10 cellular contexts compared by ENCODE assay signal in genomic region chr1:40057310-40058030, GRCh38. TPM values are rescaled to one million over a fixed set of nuclear protein-coding genes. Genes with fewer than 3 reads are reported as not detected.
A peak's percentile ranks its signal among the peaks of the same experiment; 100 is the strongest.
DNase-seq lines count a peak whose midpoint lies in the region; ATAC-seq and TF ChIP-seq lines count a peak whose summit lies in the region.
"Had no signal": no experiment of that assay in that cellular context is flagged by ENCODE, and none has a peak within 500 bp of the region (broad histone marks: within the 10 kb centered on the region; RNA-seq: fewer than 3 reads in every experiment).

No MANE protein-coding gene starts in this region.

- peaks cover 90% of the 10 kb centered on the region for H3K4me1 Mint-ChIP-seq in activated T-cell treated with anti-CD3 and anti-CD28 coated beads, Interleukin-2, amount 50 U/mL, for 72 hours (ENCODE audit: low read depth)
- H3K4me1 Mint-ChIP-seq in activated CD4-positive, alpha-beta memory T cell treated with anti-CD3 and anti-CD28 coated beads for 36 hours (ENCODE audit: low read depth): peaks cover 86% of the 10 kb centered on the region
- H3K4me1 Mint-ChIP-seq in immature natural killer cell: peaks cover 95 to 99% of the 10 kb centered on the region in 2 donors

- no peaks in the 10 kb centered on the region for H3K27me3 Mint-ChIP-seq in activated T-cell treated with anti-CD3 and anti-CD28 coated beads, Interleukin-2, amount 50 U/mL, for 72 hours (ENCODE audit: low read depth)
- no peaks in the 10 kb centered on the region for H3K27me3 Mint-ChIP-seq in activated CD4-positive, alpha-beta memory T cell treated with anti-CD3 and anti-CD28 coated beads for 36 hours
- no peaks in the 10 kb centered on the region for H3K27me3 Mint-ChIP-seq in immature natural killer cell (ENCODE audit: low read depth in 3 of 3)

- H3K27me3 ChIP-seq in thyroid gland: no peaks in the 10 kb centered on the region

- peak overlapping the region in 1 of 2 donors; percentile 19 for H3K4me3 Mint-ChIP-seq in activated T-cell treated with anti-CD3 and anti-CD28 coated beads, Interleukin-2, amount 50 U/mL, for 72 hours
- H3K4me3 Mint-ChIP-seq in activated CD4-positive, alpha-beta memory T cell treated with anti-CD3 and anti-CD28 coated beads for 36 hours: no peak overlapping the region
- peak overlapping the region; percentile 27 to 78 (median 74) for H3K4me3 Mint-ChIP-seq in immature natural killer cell

- no peak for ATAC-seq in activated T-cell treated with anti-CD3 and anti-CD28 coated beads, Interleukin-2, amount 50 U/mL, for 72 hours (replicated peaks in 1 of 2)
- ATAC-seq in GM19324 (IDR thresholded peaks at IDR 0.05; ENCODE audit: low FRiP score, unreplicated experiment) (no peak), GM18870 (IDR thresholded peaks at IDR 0.05; ENCODE audit: unreplicated experiment) (no peak), HG02884 (IDR thresholded peaks at IDR 0.05; ENCODE audit: unreplicated experiment) (no peak)
- ATAC-seq: left colon had no signal

- peaks cover 4 to 35% of the 10 kb centered on the region in 2 donors for H3K36me3 Mint-ChIP-seq in activated T-cell treated with anti-CD3 and anti-CD28 coated beads, Interleukin-2, amount 50 U/mL, for 72 hours (ENCODE audit: insufficient read depth in 2 of 2)
- peaks cover 44% of the 10 kb centered on the region for H3K36me3 Mint-ChIP-seq in activated CD4-positive, alpha-beta memory T cell treated with anti-CD3 and anti-CD28 coated beads for 36 hours
- peaks cover 0 to 18% (median 15%) of the 10 kb centered on the region in 3 donors for H3K36me3 Mint-ChIP-seq in immature natural killer cell

- peak overlapping the region in 2 of 3 donors; percentile 14 to 41 for H3K27ac ChIP-seq in thyroid gland

- peaks cover 24 to 59% of the 10 kb centered on the region in 2 donors for H3K4me1 ChIP-seq in thyroid gland

- peaks cover 7 to 26% of the 10 kb centered on the region in 2 donors for H3K36me3 ChIP-seq in thyroid gland

- CTCF ChIA-PET in activated CD4-positive, alpha-beta memory T cell treated with anti-CD3 and anti-CD28 coated beads for 36 hours (lab: Charles Lee): interaction anchor here (0.9 to 2.0 kb wide), 5 partner anchors 21 to 138 kb away, joined by 3 to 7 read pairs (median 3); no protein-coding TSS in a partner anchor

- no peaks in the 10 kb centered on the region for H3K9me3 Mint-ChIP-seq in activated T-cell treated with anti-CD3 and anti-CD28 coated beads, Interleukin-2, amount 50 U/mL, for 72 hours
- H3K9me3 Mint-ChIP-seq in activated CD4-positive, alpha-beta memory T cell treated with anti-CD3 and anti-CD28 coated beads for 36 hours: no peaks in the 10 kb centered on the region
- no peaks in the 10 kb centered on the region for H3K9me3 Mint-ChIP-seq in immature natural killer cell

- no peak for DNase-seq in activated T-cell treated with anti-CD3 and anti-CD28 coated beads, Interleukin-2, amount 50 U/mL, for 72 hours
- DNase-seq in activated T-cell treated with anti-CD3 and anti-CD28 coated beads for 4 hours (no peak), immature natural killer cell (no peak), thyroid gland (no peak)
- DNase-seq in activated CD4-positive, alpha-beta memory T cell treated with anti-CD3 and anti-CD28 coated beads for 36 hours: no peak
- DNase-seq: left colon, NCI-H82 had no signal

- H3K27ac Mint-ChIP-seq in activated T-cell treated with anti-CD3 and anti-CD28 coated beads, Interleukin-2, amount 50 U/mL, for 72 hours: peak overlapping the region; percentile 96
- peak overlapping the region; percentile 70 for H3K27ac Mint-ChIP-seq in activated CD4-positive, alpha-beta memory T cell treated with anti-CD3 and anti-CD28 coated beads for 36 hours
- H3K27ac Mint-ChIP-seq in immature natural killer cell: peak overlapping the region; percentile 75 to 95 (median 90)

- WGBS in thyroid gland, 2 donors: 44 to 52% methylated on average over 1 of the region's 1 CpG

- TF ChIP-seq POLR2A in thyroid gland (IDR thresholded peaks at IDR 0.05): no peak

- POLR2A ChIA-PET in activated CD4-positive, alpha-beta memory T cell treated with anti-CD3 and anti-CD28 coated beads for 36 hours (lab: Charles Lee): interaction anchor here (0.6 to 1.1 kb wide), 2 partner anchors 14 to 17 kb away, joined by 3 to 6 read pairs; partner anchors contain the start of gene CAP1

- no peak for TF ChIP-seq CTCF in thyroid gland (IDR thresholded peaks at IDR 0.05)

- intact Hi-C loops in activated CD4-positive, alpha-beta memory T cell treated with anti-CD3 and anti-CD28 coated beads for 36 hours (cut with micrococcal nuclease): loop anchor here (1.0 to 2.0 kb wide), 2 partner anchors 7 to 47 kb away; no protein-coding TSS in a partner anchor
- intact Hi-C loops in thyroid gland (cut with DNase I): no loop called here

- no peak overlapping the region for H3K4me3 ChIP-seq in thyroid gland (replicated peaks in 1 of 3)

- no peaks in the 10 kb centered on the region for H3K9me3 ChIP-seq in thyroid gland

RNA-seq across cellular contexts. Expression of gene CAP1, which starts 16.9 kb away (rescaled TPM):
- 100 to 1,000 TPM; 401 to 411 TPM for total RNA-seq in activated T-cell treated with anti-CD3 and anti-CD28 coated beads, Interleukin-2, amount 50 U/mL, for 72 hours
- total RNA-seq in activated CD4-positive, alpha-beta memory T cell treated with anti-CD3 and anti-CD28 coated beads for 36 hours: 100 to 1,000 TPM; 616 to 633 TPM
- polyA plus RNA-seq in immature natural killer cell: 1,000 to 10,000 TPM in 1 of 3 donors, 100 to 1,000 TPM in 2; 766 to 1,293 (median 950) TPM
- 100 to 1,000 TPM; 204 to 247 (median 227) TPM for total RNA-seq in thyroid gland

RNA-seq across cellular contexts. Expression of gene PPT1, which starts 39.6 kb away (rescaled TPM):
- 10 to 100 TPM; 52.6 to 53.2 TPM for total RNA-seq in activated T-cell treated with anti-CD3 and anti-CD28 coated beads, Interleukin-2, amount 50 U/mL, for 72 hours
- total RNA-seq in activated CD4-positive, alpha-beta memory T cell treated with anti-CD3 and anti-CD28 coated beads for 36 hours: 10 to 100 TPM; 67.1 to 67.4 TPM
- 100 to 1,000 TPM in 2 of 3 donors, 10 to 100 TPM in 1; 76.2 to 160 (median 128) TPM for polyA plus RNA-seq in immature natural killer cell
- total RNA-seq in thyroid gland: 10 to 100 TPM; 58.1 to 77.7 (median 64.2) TPM
